14 cellular contexts compared by ENCODE assay signal in genomic region chr7:42400961-42401360, GRCh38.
DNase-seq lines count a peak whose midpoint lies in the region; ATAC-seq and TF ChIP-seq lines count a peak whose summit lies in the region.
"Had no signal": no experiment of that assay in that cellular context is flagged by ENCODE, and none has a peak within 500 bp of the region (broad histone marks: within the 10 kb centered on the region; RNA-seq: fewer than 3 reads in every experiment).

No MANE protein-coding gene starts in this region.

- no peak overlapping the region for H3K4me3 ChIP-seq in neuronal stem cell (ENCODE audit: low read length in 2 of 2)
- H3K4me3 ChIP-seq in right cardiac atrium (ENCODE audit: low read length) = no peak overlapping the region
- H3K4me3 ChIP-seq: A549, GM23338 had no signal

- no peak overlapping the region for H3K56ac ChIP-seq in H9 (ENCODE audit: insufficient read length, low read depth, low read length)

- WGBS in H9 (ENCODE audit: extremely low coverage, insufficient read length, low lambda C conversion rate) = no CpG with 5 or more reads among the region's 7 CpGs
- no CpG with 5 or more reads among the region's 7 CpGs for WGBS in neuronal stem cell (ENCODE audit: extremely low coverage in 2 of 2, insufficient read length in 2 of 2, insufficient replicate concordance in 1 of 2), 2 donors
- WGBS in right cardiac atrium = 90% methylated on average over 7 of the region's 7 CpGs

- no peaks in the 10 kb centered on the region for H3K36me3 Mint-ChIP-seq in H9 (ENCODE audit: insufficient read depth in 1 of 3, low read depth in 3 of 3)

- H4K91ac ChIP-seq in H9 (ENCODE audit: insufficient read length, low read depth, low read length) (no peak overlapping the region), neuronal stem cell (ENCODE audit: low read depth, low read length, poor library complexity) (no peak overlapping the region)

- no peak for TF ChIP-seq CTCF in H9 (conservative IDR thresholded peaks at IDR 0.05)

- DNase-seq in H9 = no peak
- peak; percentile 83 for DNase-seq in cerebellar cortex (ENCODE audit: low spot score)
- DNase-seq in neuronal stem cell (ENCODE audit: low spot score) = no peak
- no peak for DNase-seq in right cardiac atrium
- no peak for DNase-seq in NCI-H1436 (lab: John Stamatoyannopoulos, UW)
- no peak for DNase-seq in UCSD-AML1 (lab: John Stamatoyannopoulos, UW; ENCODE audit: unreplicated experiment)
- DNase-seq: AML-193; Caco-2; CD4-positive, alpha-beta T cell; GDM1; H7 had no signal

- H3K4me1 Mint-ChIP-seq in H9 = peaks cover 0 to 7% of the 10 kb centered on the region in 2 experiments

- no peaks in the 10 kb centered on the region for H3K79me2 ChIP-seq in H9 (ENCODE audit: insufficient read depth, low read length)

- H3K27ac Mint-ChIP-seq in H9 = no peak overlapping the region
- H3K27ac Mint-ChIP-seq: CD4-positive, alpha-beta T cell; GM23338 had no signal

- no peak overlapping the region for H3K14ac ChIP-seq in H9 (ENCODE audit: insufficient read depth, low read length)
- H3K14ac ChIP-seq in neuronal stem cell (ENCODE audit: low read length) = no peak overlapping the region

- H2BK5ac ChIP-seq in H9 (ENCODE audit: insufficient read length, low read length) (no peak overlapping the region), neuronal stem cell (ENCODE audit: low read length) (no peak overlapping the region)

- H3K27me3 ChIP-seq in H9 (ENCODE audit: insufficient read depth, low read length) (no peaks in the 10 kb centered on the region), neuronal stem cell (ENCODE audit: control insufficient read depth in 3 of 3, insufficient read depth in 3 of 3, low read depth in 1 of 3, low read length in 3 of 3) (no peaks in the 10 kb centered on the region), right cardiac atrium (ENCODE audit: control insufficient read depth, insufficient read depth) (no peaks in the 10 kb centered on the region)

- H3K4ac ChIP-seq in H9 (ENCODE audit: low read depth, low read length) (no peak overlapping the region), neuronal stem cell (ENCODE audit: low read length) (no peak overlapping the region)

- H3K4me2 ChIP-seq in H9 (ENCODE audit: insufficient read depth, insufficient read length, low read length) = no peak overlapping the region
- no peak overlapping the region for H3K4me2 ChIP-seq in neuronal stem cell (ENCODE audit: insufficient read depth, low read length, poor library complexity, severe bottlenecking)
- H3K4me2 ChIP-seq: A549, GM23338 had no signal

- H3K9me3 Mint-ChIP-seq in H9 = no peaks in the 10 kb centered on the region
- H3K9me3 Mint-ChIP-seq: CD4-positive, alpha-beta T cell; GM23338 had no signal

- ATAC-seq in right cardiac atrium = no peak
- ATAC-seq: A549, GM23338 had no signal

- no peak overlapping the region for H3K23ac ChIP-seq in H9 (ENCODE audit: insufficient read length, low read depth, low read length)
- no peak overlapping the region for H3K23ac ChIP-seq in neuronal stem cell (ENCODE audit: low read depth, low read length, poor library complexity)

- H2AK5ac ChIP-seq in H9 (ENCODE audit: insufficient read length, low read length) (no peak overlapping the region), neuronal stem cell (ENCODE audit: low read depth, low read length) (no peak overlapping the region)

- H2BK12ac ChIP-seq in H9 (ENCODE audit: insufficient read length, low read depth, low read length) = no peak overlapping the region
- H2BK12ac ChIP-seq in neuronal stem cell (ENCODE audit: low read length) = no peak overlapping the region

- H3K18ac ChIP-seq in H9 (ENCODE audit: insufficient read length, low read depth, low read length) = no peak overlapping the region
- no peak overlapping the region for H3K18ac ChIP-seq in neuronal stem cell (ENCODE audit: low read length)

- H2BK20ac ChIP-seq in H9 (ENCODE audit: low read depth, low read length, poor library complexity, severe bottlenecking) = no peak overlapping the region

- H2BK120ac ChIP-seq in H9 (ENCODE audit: low read depth, low read length, poor library complexity, severe bottlenecking) (no peak overlapping the region), neuronal stem cell (ENCODE audit: low read depth, low read length) (no peak overlapping the region)

- H3K79me1 ChIP-seq in H9 (ENCODE audit: insufficient read depth, low read depth, low read length, poor library complexity, severe bottlenecking) (no peaks in the 10 kb centered on the region), neuronal stem cell (ENCODE audit: low read depth, low read length) (no peaks in the 10 kb centered on the region)

- no peak overlapping the region for H3K4me3 Mint-ChIP-seq in H9
- H3K4me3 Mint-ChIP-seq: CD4-positive, alpha-beta T cell; GM23338 had no signal

- peak overlapping the region; percentile 64 for H2AFZ ChIP-seq in H9 (ENCODE audit: low read length)
- H2AFZ ChIP-seq in neuronal stem cell (ENCODE audit: low read length) = peak overlapping the region; percentile 21
- H2AFZ ChIP-seq: GM23338 had no signal

- H2BK15ac ChIP-seq in H9 (ENCODE audit: low read depth, low read length) (no peak overlapping the region), neuronal stem cell (ENCODE audit: low read length) (no peak overlapping the region)

- H3K36me3 ChIP-seq in neuronal stem cell (replicated peaks in 1 of 2; ENCODE audit: control insufficient read depth in 2 of 2, insufficient read depth in 2 of 2, low read length in 2 of 2) = no peaks in the 10 kb centered on the region

- intact Hi-C loops in right cardiac atrium (cut with DNase I) = no loop called here

- no peak overlapping the region for H3K27ac ChIP-seq in H9 (ENCODE audit: insufficient read length, low read depth, low read length)
- H3K27ac ChIP-seq in neuronal stem cell (replicated peaks; ENCODE audit: low read length) = no peak overlapping the region
- H3K27ac ChIP-seq in right cardiac atrium (ENCODE audit: low read length) = no peak overlapping the region
- H3K27ac ChIP-seq: A549, C4-2B had no signal

- H3K9me3 ChIP-seq in H9 (ENCODE audit: control insufficient read depth, low read depth, low read length) = no peaks in the 10 kb centered on the region
- no peaks in the 10 kb centered on the region for H3K9me3 ChIP-seq in neuronal stem cell (replicated peaks in 1 of 2; ENCODE audit: control insufficient read depth in 2 of 2, insufficient read depth in 1 of 2, low read depth in 1 of 2, low read length in 2 of 2)
- no peaks in the 10 kb centered on the region for H3K9me3 ChIP-seq in right cardiac atrium (ENCODE audit: control insufficient read depth, low read length)
- H3K9me3 ChIP-seq: A549, Caco-2 had no signal

- H3K9ac ChIP-seq in H9 (ENCODE audit: extremely low read depth, insufficient read length, low read length) = no peak overlapping the region
- no peak overlapping the region for H3K9ac ChIP-seq in neuronal stem cell (ENCODE audit: low read depth, low read length, poor library complexity)

- no peak overlapping the region for H3T11ph ChIP-seq in H9 (ENCODE audit: low read length)

- no peak overlapping the region for H4K5ac ChIP-seq in H9 (ENCODE audit: insufficient read length, low read depth, low read length)

- H3K23me2 ChIP-seq in H9 (ENCODE audit: insufficient read length, low read depth, low read length, poor library complexity, severe bottlenecking) = no peaks in the 10 kb centered on the region

- no peaks in the 10 kb centered on the region for H3K27me3 Mint-ChIP-seq in H9 (ENCODE audit: low read depth)
- H3K27me3 Mint-ChIP-seq: CD4-positive, alpha-beta T cell had no signal

- H3K4me1 ChIP-seq in H9 (ENCODE audit: insufficient read depth, low read length) (no peaks in the 10 kb centered on the region), neuronal stem cell (ENCODE audit: control insufficient read depth in 2 of 2, insufficient read depth in 1 of 2, low read depth in 1 of 2, low read length in 2 of 2) (peaks cover 2 to 12% of the 10 kb centered on the region in 2 donors), right cardiac atrium (ENCODE audit: control insufficient read depth, insufficient read depth, low read length) (no peaks in the 10 kb centered on the region)
- H3K4me1 ChIP-seq: A549, Caco-2 had no signal

- H4K8ac ChIP-seq in H9 (replicated peaks; ENCODE audit: insufficient read length, low read depth, low read length) (no peak overlapping the region), neuronal stem cell (ENCODE audit: low read depth, low read length) (no peak overlapping the region)

- H4K20me1 ChIP-seq in H9 (ENCODE audit: control insufficient read depth, insufficient read depth, insufficient read length) = no peaks in the 10 kb centered on the region
